9 cellular contexts compared by ENCODE assay signal in the genomic region with DNA sequence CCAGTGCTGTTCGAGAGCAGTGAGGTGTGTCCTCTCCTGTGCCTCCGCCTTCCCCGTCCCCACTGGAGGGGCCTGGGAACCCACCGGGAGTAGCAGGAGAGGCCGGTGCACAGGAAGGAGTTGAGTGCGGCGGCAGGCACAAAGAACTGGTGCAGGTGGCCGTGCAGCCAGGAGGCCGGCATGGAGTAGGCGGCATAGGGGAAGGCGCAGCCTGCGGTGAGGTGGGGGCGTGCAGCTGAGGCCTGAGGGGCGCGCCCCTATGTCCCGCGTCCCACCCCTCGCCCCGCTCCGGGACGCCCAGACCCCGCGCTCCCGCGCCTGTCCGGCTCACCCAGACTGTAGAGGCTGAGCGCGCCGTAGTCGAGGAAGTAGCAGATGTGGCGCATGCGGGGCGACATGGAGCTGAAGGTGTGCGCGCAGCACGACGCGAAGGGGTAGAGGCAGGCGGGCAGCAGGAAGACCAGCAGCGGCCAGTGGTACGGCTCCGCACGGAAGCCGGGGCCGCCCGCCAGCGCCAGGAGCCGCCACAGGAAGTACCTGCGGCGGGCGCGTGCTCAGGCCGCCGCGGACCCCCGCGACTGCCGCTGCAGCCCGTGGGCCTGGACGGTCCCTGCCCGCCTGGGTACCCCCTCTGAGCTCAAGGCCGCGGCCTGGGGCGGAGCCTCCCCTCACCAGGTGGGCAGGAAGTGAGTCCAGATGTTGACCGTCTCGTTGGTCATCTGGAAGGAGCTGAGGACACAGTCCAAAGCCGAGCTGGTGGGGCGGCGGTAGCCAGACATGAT. TPM values are rescaled to one million over a fixed set of nuclear protein-coding genes. Genes with fewer than 3 reads are reported as not detected.
A peak's percentile ranks its signal among the peaks of the same experiment; 100 is the strongest.
DNase-seq lines count a peak whose midpoint lies in the region; ATAC-seq, FAIRE-seq and TF ChIP-seq lines count a peak whose summit lies in the region.
"Had no signal": no experiment of that assay in that cellular context is flagged by ENCODE, and none has a peak within 500 bp of the region (broad histone marks: within the 10 kb centered on the region; RNA-seq: fewer than 3 reads in every experiment).

No MANE protein-coding gene starts in this region.

- TF ChIP-seq CTCF in GM06990 (IDR thresholded peaks at IDR 0.05; ENCODE audit: insufficient read depth, low read length, poor library complexity, severe bottlenecking), result no peak
- no peak for TF ChIP-seq CTCF in kidney (IDR thresholded peaks at IDR 0.05; ENCODE audit: borderline replicate concordance, extremely low read depth, insufficient read depth)
- no peak for TF ChIP-seq CTCF in tibial nerve (IDR thresholded peaks at IDR 0.05)

- no peak for TF ChIP-seq EP300 in tibial nerve (IDR thresholded peaks at IDR 0.05)

- H3K27ac Mint-ChIP-seq in activated naive CD4-positive, alpha-beta T cell treated with anti-CD3 and anti-CD28 coated beads, Interleukin-2, amount 10 ng/mL, durations not matched to agents 7 days and 5 days, result peak overlapping the region; percentile 13
- H3K27ac Mint-ChIP-seq: nephron had no signal

- no peaks in the 10 kb centered on the region for H3K9me3 ChIP-seq in kidney (ENCODE audit: control insufficient read depth in 1 of 2, low read length in 2 of 2)
- H3K9me3 ChIP-seq in tibial nerve, result no peaks in the 10 kb centered on the region

- H3K36me3 ChIP-seq in GM06990 (ENCODE audit: control insufficient read depth, insufficient read depth, low read length) (peaks cover 14% of the 10 kb centered on the region), kidney (ENCODE audit: control insufficient read depth in 1 of 2, insufficient read depth in 2 of 2, low read length in 2 of 2) (peaks cover 0 to 15% of the 10 kb centered on the region in 2 donors), tibial nerve (peaks cover 0 to 53% (median 4%) of the 10 kb centered on the region in 3 donors)

- H3K4me3 ChIP-seq in GM06990 (replicated peaks; ENCODE audit: low read depth, low read length), result peak overlapping the region; percentile 32
- H3K4me3 ChIP-seq in kidney (ENCODE audit: low read length in 2 of 2), result peak overlapping the region in 1 of 2 donors; percentile 21
- H3K4me3 ChIP-seq in tibial nerve, result peak overlapping the region in 3 of 4 donors; percentile 2 to 41 (median 26)

- intact Hi-C loops in kidney (cut with DNase I), result no loop called here

- H3K4me1 ChIP-seq in kidney (ENCODE audit: control insufficient read depth in 1 of 2, insufficient read depth in 1 of 2, low read depth in 1 of 2, low read length in 2 of 2) (peaks cover 0 to 7% of the 10 kb centered on the region in 2 donors), tibial nerve (peaks cover 0 to 53% (median 28%) of the 10 kb centered on the region in 4 donors)

- H3K9ac ChIP-seq in kidney (ENCODE audit: low read length in 2 of 2), result no peak overlapping the region

- FAIRE-seq in kidney (lab: Jason Lieb, UNC), result no peak

- peaks cover 10% of the 10 kb centered on the region for H3K36me3 Mint-ChIP-seq in activated naive CD4-positive, alpha-beta T cell treated with anti-CD3 and anti-CD28 coated beads, Interleukin-2, amount 10 ng/mL, durations not matched to agents 7 days and 5 days

- CTCF ChIA-PET in activated naive CD4-positive, alpha-beta T cell treated with anti-CD3 and anti-CD28 coated beads, Interleukin-2, amount 10 ng/mL, durations not matched to agents 7 days and 5 days (lab: Charles Lee), result interaction anchor here (1.6 kb wide), 1 partner anchor 9 kb away, joined by 3 read pairs; no protein-coding TSS in a partner anchor

- ATAC-seq in GM18868 (IDR thresholded peaks at IDR 0.05; ENCODE audit: unreplicated experiment), result no peak

- peak; percentile 67 for DNase-seq in GM06990 (ENCODE audit: extremely low read depth, insufficient read length)
- DNase-seq in NCI-H2081 treated with DMSO at 0.1 percent for 48 hours (lab: John Stamatoyannopoulos, UW), result peak; percentile 14
- peak; percentile 69 for DNase-seq in activated naive CD4-positive, alpha-beta T cell treated with anti-CD3 and anti-CD28 coated beads, Interleukin-2, amount 10 ng/mL, durations not matched to agents 7 days and 5 days
- DNase-seq in kidney, result peak; percentile 83
- DNase-seq in tibial nerve (ENCODE audit: low spot score in 2 of 2), result no peak
- no peak for DNase-seq in superior temporal gyrus (ENCODE audit: extremely low spot score)
- DNase-seq in epidermal melanocyte (ENCODE audit: insufficient read length, low spot score), result no peak

- H3K27me3 Mint-ChIP-seq in activated naive CD4-positive, alpha-beta T cell treated with anti-CD3 and anti-CD28 coated beads, Interleukin-2, amount 10 ng/mL, durations not matched to agents 7 days and 5 days, result peaks cover 3% of the 10 kb centered on the region

- 9 to 11% methylated on average over 32 to 51 of the region's 69 CpGs for WGBS in tibial nerve, 2 donors

- H3K27me3 ChIP-seq in GM06990 (replicated peaks; ENCODE audit: control insufficient read depth, insufficient read depth, low read length), result no peaks in the 10 kb centered on the region
- no peaks in the 10 kb centered on the region for H3K27me3 ChIP-seq in tibial nerve

- no peaks in the 10 kb centered on the region for H3K9me3 Mint-ChIP-seq in activated naive CD4-positive, alpha-beta T cell treated with anti-CD3 and anti-CD28 coated beads, Interleukin-2, amount 10 ng/mL, durations not matched to agents 7 days and 5 days
- H3K9me3 Mint-ChIP-seq: nephron had no signal

- no peak for TF ChIP-seq POLR2A in tibial nerve (IDR thresholded peaks at IDR 0.05)

- peak overlapping the region; percentile 72 for H3K4me3 Mint-ChIP-seq in activated naive CD4-positive, alpha-beta T cell treated with anti-CD3 and anti-CD28 coated beads, Interleukin-2, amount 10 ng/mL, durations not matched to agents 7 days and 5 days
- H3K4me3 Mint-ChIP-seq: nephron had no signal

- no peak overlapping the region for H3K27ac ChIP-seq in kidney (ENCODE audit: low read depth in 2 of 2, low read length in 2 of 2)
- peak overlapping the region in 3 of 4 donors; percentile 42 to 85 (median 46) for H3K27ac ChIP-seq in tibial nerve

- H3K4me1 Mint-ChIP-seq in activated naive CD4-positive, alpha-beta T cell treated with anti-CD3 and anti-CD28 coated beads, Interleukin-2, amount 10 ng/mL, durations not matched to agents 7 days and 5 days, result peaks cover 20% of the 10 kb centered on the region
- H3K4me1 Mint-ChIP-seq: nephron had no signal

RNA-seq across cellular contexts. Expression of gene PAQR6, which starts 2.2 kb away (rescaled TPM):
- total RNA-seq in kidney (4.2 TPM), tibial nerve (10 to 100 TPM; 26.4 to 44.6 (median 31.2) TPM)
- polyA plus RNA-seq in kidney (ENCODE audit: insufficient read depth, low read depth, low replicate concordance), result 2.0 TPM

RNA-seq across cellular contexts. Expression of gene BGLAP, which starts 3.7 kb away (rescaled TPM):
- total RNA-seq in kidney (1.8 TPM), tibial nerve (1 to 10 TPM in 3 of 4 donors, not detected in 1; 2.1 to 5.2 (median 2.7) TPM)
- 1.7 TPM for polyA plus RNA-seq in kidney (ENCODE audit: insufficient read depth, low read depth, low replicate concordance)

RNA-seq across cellular contexts. Expression of gene PMF1, which starts 32.8 kb away (rescaled TPM):
- total RNA-seq in kidney (65.6 TPM), tibial nerve (10 to 100 TPM; 41.7 to 67.1 (median 49.1) TPM)
- polyA plus RNA-seq in kidney (ENCODE audit: insufficient read depth, low read depth, low replicate concordance), result 110 TPM

RNA-seq across cellular contexts. Expression of gene SMG5, which starts 37.0 kb away (rescaled TPM):
- total RNA-seq in kidney, result 69.5 TPM
- polyA plus RNA-seq in kidney (ENCODE audit: insufficient read depth, low read depth, low replicate concordance), result 46.1 TPM
- 10 to 100 TPM; 58.0 to 85.8 (median 67.5) TPM for total RNA-seq in tibial nerve

RNA-seq across cellular contexts. Expression of gene TMEM79, which starts 38.5 kb away (rescaled TPM):
- total RNA-seq in kidney, result 2.7 TPM
- polyA plus RNA-seq in kidney (ENCODE audit: insufficient read depth, low read depth, low replicate concordance), result 3.9 TPM
- total RNA-seq in tibial nerve, result 1 to 10 TPM; 1.7 to 4.5 (median 3.1) TPM

Comparison
In these comparisons a context has a peak if more than half of its experiments do, and no peak if none do; other contexts are left out.
1. DNase-seq: peak in GM06990 (single experiment), NCI-H2081 treated with DMSO at 0.1 percent for 48 hours (single experiment), activated naive CD4-positive, alpha-beta T cell treated with anti-CD3 and anti-CD28 coated beads, Interleukin-2, amount 10 ng/mL, durations not matched to agents 7 days and 5 days (single experiment) and kidney (single experiment); none in tibial nerve (0 of 2), superior temporal gyrus (single experiment) and epidermal melanocyte (single experiment).
2. H3K27ac ChIP-seq: peak in tibial nerve (3 of 4); none in kidney (0 of 2).